ENCODE assay signal across 1 cellular context in the genomic region with DNA sequence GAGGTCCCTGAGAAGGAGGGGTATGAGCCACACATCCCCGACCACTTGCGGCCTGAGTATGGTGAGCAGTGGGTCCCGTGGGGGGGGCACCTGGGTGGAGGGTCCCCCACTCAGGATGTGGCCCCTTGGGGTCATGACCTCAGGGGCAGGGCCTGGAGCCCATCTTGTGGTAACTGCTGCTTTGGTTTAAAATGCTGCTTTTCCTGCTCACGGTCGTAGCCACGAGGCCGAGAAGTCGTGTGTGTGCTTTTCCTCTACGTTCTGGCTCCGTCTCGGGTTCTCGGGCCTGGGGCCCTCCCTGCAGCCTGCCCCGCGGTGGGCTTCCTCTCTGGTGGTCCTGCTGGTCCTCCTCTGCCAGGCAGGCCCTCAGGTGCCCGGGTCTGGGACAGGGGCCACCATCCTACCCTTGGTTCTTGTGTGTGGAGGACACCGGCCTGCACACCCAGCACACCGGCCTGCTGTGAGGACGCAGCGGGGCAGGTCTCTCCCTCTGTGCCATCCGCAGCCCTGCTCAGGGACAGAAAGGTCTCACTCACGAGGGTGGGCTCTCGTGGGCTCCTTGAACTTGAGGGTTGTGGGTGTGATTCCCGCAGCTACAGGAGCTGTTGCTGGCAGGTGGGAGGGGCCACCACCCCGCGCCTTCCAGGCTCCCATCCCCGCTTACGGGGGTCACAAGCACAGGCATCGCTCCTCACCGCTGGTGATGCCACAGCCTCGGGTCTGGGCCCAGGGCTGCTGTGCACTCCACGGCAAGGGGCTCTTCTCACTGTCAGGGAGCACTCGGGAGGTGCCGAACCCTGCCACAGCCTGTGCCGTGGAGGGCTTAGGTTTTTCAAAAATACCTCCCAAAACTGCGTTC.
TF ChIP-seq lines count a peak whose summit lies in the region.

No MANE protein-coding gene starts in this region.

TF ChIP-seq in GM23338, 12 proteins besides CTCF, POLR2A, EP300 and RAD21 (continued from another document):
- TF ChIP-seq EZH2phosphoT487 (IDR thresholded peaks at IDR 0.05; ENCODE audit: unreplicated experiment), result no peak
- no peak for TF ChIP-seq ZNF462 (CRISPR knock-in tag; IDR thresholded peaks at IDR 0.05)
- TF ChIP-seq EZH2 (IDR thresholded peaks at IDR 0.05; ENCODE audit: low read depth, unreplicated experiment), result no peak
- TF ChIP-seq NANOG (IDR thresholded peaks at IDR 0.05; ENCODE audit: borderline replicate concordance), result no peak
- no peak for TF ChIP-seq ZNF114 (CRISPR knock-in tag; IDR thresholded peaks at IDR 0.05)
- no peak for TF ChIP-seq REST (IDR thresholded peaks at IDR 0.05; ENCODE audit: unreplicated experiment)
- TF ChIP-seq ETS1 (IDR thresholded peaks at IDR 0.05), result no peak
- TF ChIP-seq ZNF331 (CRISPR knock-in tag; IDR thresholded peaks at IDR 0.05; ENCODE audit: low read depth), result no peak
- TF ChIP-seq CREB1 (CRISPR knock-in tag; IDR thresholded peaks at IDR 0.05; ENCODE audit: low read depth), result no peak
- TF ChIP-seq POLR2AphosphoS5 (IDR thresholded peaks at IDR 0.05; ENCODE audit: low read depth), result no peak
TF ChIP-seq in GM23338: peak in this region for 0.
